In the genomic region with DNA sequence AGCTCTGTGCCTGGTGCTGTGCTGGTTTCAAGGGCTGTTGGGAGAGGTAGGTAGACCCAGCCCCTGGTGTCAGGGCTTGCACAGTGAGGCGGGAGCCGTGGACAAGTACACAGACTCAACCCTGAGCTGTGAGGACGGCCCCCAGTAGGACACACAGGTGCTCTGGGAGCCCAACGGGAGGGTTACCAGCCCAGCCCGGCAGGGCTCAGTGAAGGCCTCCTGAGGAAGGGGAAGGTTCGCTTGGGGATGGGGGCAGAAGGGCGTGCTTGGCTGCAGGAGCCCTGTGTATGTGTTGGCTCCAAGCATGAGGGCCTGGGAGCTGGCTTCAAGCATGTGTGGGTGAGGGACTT, we compare ENCODE assay signal across 21 cellular contexts. TPM values are rescaled to one million over a fixed set of nuclear protein-coding genes. Genes with fewer than 3 reads are reported as not detected.
DNase-seq lines count a peak whose midpoint lies in the region; ATAC-seq and TF ChIP-seq lines count a peak whose summit lies in the region.
"Had no signal": no experiment of that assay in that cellular context is flagged by ENCODE, and none has a peak within 500 bp of the region (broad histone marks: within the 10 kb centered on the region; RNA-seq: fewer than 3 reads in every experiment).

No MANE protein-coding gene starts in this region.

- no peak overlapping the region for H3K23ac ChIP-seq in mesenchymal stem cell (ENCODE audit: low read length in 2 of 2)
- H3K23ac ChIP-seq in trophoblast cell (ENCODE audit: low read length), result peak overlapping the region; percentile 33

- peak overlapping the region; percentile 13 for H2AK5ac ChIP-seq in mesenchymal stem cell (ENCODE audit: low read length, severe bottlenecking)
- H2AK5ac ChIP-seq in trophoblast cell (ENCODE audit: low read length), result no peak overlapping the region

- H3K9ac ChIP-seq in mesenchymal stem cell (ENCODE audit: low read length) (no peak overlapping the region), trophoblast cell (ENCODE audit: low read length) (no peak overlapping the region)
- H3K9ac ChIP-seq: SK-N-SH had no signal

- ATAC-seq in body of pancreas, result no peak
- no peak for ATAC-seq in GM21423 (IDR thresholded peaks at IDR 0.05; ENCODE audit: unreplicated experiment)

- H3K4me2 ChIP-seq in mesenchymal stem cell (ENCODE audit: low read length, poor library complexity, severe bottlenecking), result no peak overlapping the region
- no peak overlapping the region for H3K4me2 ChIP-seq in trophoblast cell (ENCODE audit: low read length)
- H3K4me2 ChIP-seq: BLaER1 treated with 17β-estradiol and CSF1 and Interleukin-3, amounts not matched to agents 10 nM and 100 nM; SK-N-SH had no signal

- 85% methylated on average over 7 of the region's 7 CpGs for WGBS in mesenchymal stem cell
- WGBS in trophoblast cell (ENCODE audit: extremely low coverage, insufficient coverage, insufficient read length), result no CpG with 5 or more reads among the region's 7 CpGs
- WGBS in body of pancreas, 2 donors, result 72 to 74% methylated on average over 7 of the region's 7 CpGs

- H2BK120ac ChIP-seq in mesenchymal stem cell (ENCODE audit: low read depth, low read length), result no peak overlapping the region
- H2BK120ac ChIP-seq in trophoblast cell (ENCODE audit: insufficient read depth, low read length, poor library complexity), result no peak overlapping the region

- no peak overlapping the region for H2AFZ ChIP-seq in mesenchymal stem cell (ENCODE audit: low read depth, low read length)
- H2AFZ ChIP-seq in trophoblast cell (ENCODE audit: insufficient read depth, low read length, poor library complexity), result no peak overlapping the region

- no peaks in the 10 kb centered on the region for H3K9me3 ChIP-seq in mesenchymal stem cell (ENCODE audit: control insufficient read depth, low read length)
- H3K9me3 ChIP-seq in trophoblast cell (ENCODE audit: insufficient read depth, low read depth, low read length), result no peaks in the 10 kb centered on the region
- H3K9me3 ChIP-seq in body of pancreas, result no peaks in the 10 kb centered on the region
- no peaks in the 10 kb centered on the region for H3K9me3 ChIP-seq in uterus
- H3K9me3 ChIP-seq: BLaER1 treated with 17β-estradiol and CSF1 and Interleukin-3, amounts not matched to agents 10 nM and 100 nM; SK-N-SH had no signal

- H4K91ac ChIP-seq in mesenchymal stem cell (ENCODE audit: low read length) (no peak overlapping the region), trophoblast cell (ENCODE audit: low read depth, low read length) (no peak overlapping the region)

- no peak overlapping the region for H3K4me3 ChIP-seq in mesenchymal stem cell (ENCODE audit: insufficient read depth in 1 of 2, low read depth in 1 of 2, low read length in 2 of 2)
- no peak overlapping the region for H3K4me3 ChIP-seq in trophoblast cell (ENCODE audit: low read depth, low read length)
- H3K4me3 ChIP-seq in body of pancreas, result no peak overlapping the region
- no peak overlapping the region for H3K4me3 ChIP-seq in uterus
- H3K4me3 ChIP-seq: BLaER1 treated with 17β-estradiol and CSF1 and Interleukin-3, amounts not matched to agents 10 nM and 100 nM had no signal

- TF ChIP-seq POLR2A in body of pancreas (IDR thresholded peaks at IDR 0.05) (no peak), uterus (IDR thresholded peaks at IDR 0.05) (no peak)

- TF ChIP-seq CTCF in body of pancreas (IDR thresholded peaks at IDR 0.05) (no peak), uterus (IDR thresholded peaks at IDR 0.05) (no peak)

- H2BK5ac ChIP-seq in mesenchymal stem cell (ENCODE audit: low read depth, low read length, poor library complexity, severe bottlenecking), result no peak overlapping the region
- no peak overlapping the region for H2BK5ac ChIP-seq in trophoblast cell (ENCODE audit: low read depth, low read length, poor library complexity)

- H3K14ac ChIP-seq in mesenchymal stem cell (ENCODE audit: low read length in 2 of 2) (no peak overlapping the region), trophoblast cell (ENCODE audit: low read length) (no peak overlapping the region)

- H4K12ac ChIP-seq in trophoblast cell (ENCODE audit: low read depth, low read length), result no peak overlapping the region

- peaks cover 30% of the 10 kb centered on the region for H3K4me1 ChIP-seq in mesenchymal stem cell (ENCODE audit: control insufficient read depth, insufficient read depth, low read depth, low read length)
- H3K4me1 ChIP-seq in trophoblast cell (ENCODE audit: control insufficient read depth in 1 of 2, insufficient read depth in 2 of 2, low read length in 2 of 2), result no peaks in the 10 kb centered on the region
- peaks cover 19% of the 10 kb centered on the region for H3K4me1 ChIP-seq in body of pancreas
- peaks cover 0 to 5% of the 10 kb centered on the region in 2 donors for H3K4me1 ChIP-seq in uterus

- H3K79me1 ChIP-seq in mesenchymal stem cell (replicated peaks; ENCODE audit: low read length, poor library complexity, severe bottlenecking) (peaks cover 23% of the 10 kb centered on the region), trophoblast cell (ENCODE audit: low read length) (no peaks in the 10 kb centered on the region)

- H2BK15ac ChIP-seq in mesenchymal stem cell (ENCODE audit: low read depth, poor library complexity, severe bottlenecking), result no peak overlapping the region

- H3K27ac ChIP-seq in mesenchymal stem cell (ENCODE audit: low read length, poor library complexity, severe bottlenecking), result no peak overlapping the region
- no peak overlapping the region for H3K27ac ChIP-seq in trophoblast cell (ENCODE audit: low read depth, low read length)
- H3K27ac ChIP-seq in body of pancreas, result no peak overlapping the region
- no peak overlapping the region for H3K27ac ChIP-seq in uterus
- H3K27ac ChIP-seq: 22Rv1; BLaER1 treated with 17β-estradiol and CSF1 and Interleukin-3, amounts not matched to agents 10 nM and 100 nM had no signal

- H3K18ac ChIP-seq in mesenchymal stem cell (ENCODE audit: low read depth in 1 of 2, low read length in 2 of 2), result no peak overlapping the region
- H3K18ac ChIP-seq in trophoblast cell (ENCODE audit: low read length), result no peak overlapping the region

- H2BK12ac ChIP-seq in mesenchymal stem cell (ENCODE audit: low read length in 2 of 2) (no peak overlapping the region), trophoblast cell (ENCODE audit: low read length) (no peak overlapping the region)

- H3K4ac ChIP-seq in mesenchymal stem cell (ENCODE audit: low read depth in 1 of 2, low read length in 2 of 2), result no peak overlapping the region
- H3K4ac ChIP-seq in trophoblast cell (ENCODE audit: low read depth, low read length), result no peak overlapping the region

- H3K79me2 ChIP-seq in trophoblast cell (ENCODE audit: control insufficient read depth, insufficient read depth, low read length, poor library complexity), result no peaks in the 10 kb centered on the region

- H4K8ac ChIP-seq in mesenchymal stem cell (ENCODE audit: low read length), result peak overlapping the region; percentile 12
- no peak overlapping the region for H4K8ac ChIP-seq in trophoblast cell (ENCODE audit: low read depth, low read length)

- DNase-seq in activated CD8-positive, alpha-beta memory T cell treated with anti-CD3 and anti-CD28 coated beads, Interleukin-2, amount 50 U/mL, for 48 hours, result peak; percentile 48
- no peak for DNase-seq in activated CD8-positive, alpha-beta memory T cell treated with anti-CD3 and anti-CD28 coated beads, Interleukin-2, amount 50 U/mL, for 4 hours
- DNase-seq in mesenchymal stem cell (no peak), trophoblast cell (no peak), body of pancreas (no peak), uterus (no peak), COLO668 (lab: John Stamatoyannopoulos, UW; ENCODE audit: unreplicated experiment) (no peak)
- DNase-seq: CD4-positive, alpha-beta memory T cell; DND-41; NCI-H1092 treated with DMSO at 0.1 percent for 48 hours; NCI-H2029 treated with DMSO at 0.1 percent for 48 hours; NCI-H345; NCI-H524; NCI-H774; NK-92 treated with Interleukin-12 subunit alpha and Interleukin-12 subunit beta, amount 100 ng/mL, for 24 hours; SIG-M5; SK-N-SH had no signal

- intact Hi-C loops in body of pancreas (cut with DNase I), result loop anchor here (10.0 kb wide), 1 partner anchor 273 kb away; no protein-coding TSS in a partner anchor
- intact Hi-C loops in uterus (cut with DNase I; ENCODE audit: low total_unique reads), result loop anchor here (10.0 kb wide), 1 partner anchor 263 kb away; no protein-coding TSS in a partner anchor

- H3K27me3 ChIP-seq in mesenchymal stem cell (ENCODE audit: control insufficient read depth in 1 of 2, insufficient read depth in 1 of 2, low read length in 2 of 2) (no peaks in the 10 kb centered on the region), trophoblast cell (ENCODE audit: insufficient read depth, low read length) (no peaks in the 10 kb centered on the region), body of pancreas (no peaks in the 10 kb centered on the region), uterus (no peaks in the 10 kb centered on the region)
- H3K27me3 ChIP-seq: BLaER1 treated with 17β-estradiol and CSF1 and Interleukin-3, amounts not matched to agents 10 nM and 100 nM had no signal

- H3K36me3 ChIP-seq in mesenchymal stem cell (ENCODE audit: control insufficient read depth in 1 of 2, insufficient read depth in 2 of 2, low read depth in 1 of 2, low read length in 2 of 2) (peaks cover 15 to 22% of the 10 kb centered on the region in 2 experiments), trophoblast cell (ENCODE audit: control insufficient read depth in 1 of 2, insufficient read depth in 2 of 2, low read length in 2 of 2) (peaks cover 0 to 2% of the 10 kb centered on the region in 2 experiments), body of pancreas (replicated peaks in 1 of 2; ENCODE audit: insufficient read depth in 1 of 2, low read depth in 2 of 2) (peaks cover 0 to 3% of the 10 kb centered on the region in 2 donors), uterus (no peaks in the 10 kb centered on the region)

RNA-seq across cellular contexts. Expression of a gene that starts 5.8 kb away (rescaled TPM):
- 12.3 TPM for polyA plus RNA-seq in mesenchymal stem cell (2013, experiment 1 of 2)
- 12.0 TPM for polyA plus RNA-seq in mesenchymal stem cell (2013, experiment 2 of 2)
- polyA plus RNA-seq in trophoblast cell (2013), result 3.6 and 3.8 TPM in 2 replicates
- total RNA-seq in body of pancreas (1 to 10 TPM; 7.9 to 8.0 TPM), uterus (10 to 100 TPM in 3 of 4 donors, 1 to 10 TPM in 1; 2.6 to 53.8 (median 14.5) TPM)

RNA-seq across cellular contexts. Expression of a gene that starts 58.9 kb away (rescaled TPM):
- not detected for polyA plus RNA-seq in mesenchymal stem cell (2013, experiment 1 of 2)
- not detected for polyA plus RNA-seq in mesenchymal stem cell (2013, experiment 2 of 2)
- polyA plus RNA-seq in trophoblast cell (2013), result 0.05 and 0.17 TPM in 2 replicates
- total RNA-seq in body of pancreas, result not detected
- total RNA-seq in uterus, result not detected
- total RNA-seq: CD4-positive, alpha-beta memory T cell; H4 had no signal
- polyA plus RNA-seq: CD4-positive, alpha-beta memory T cell; SK-N-SH had no signal
